8 cellular contexts compared by ENCODE assay signal in the genomic region with DNA sequence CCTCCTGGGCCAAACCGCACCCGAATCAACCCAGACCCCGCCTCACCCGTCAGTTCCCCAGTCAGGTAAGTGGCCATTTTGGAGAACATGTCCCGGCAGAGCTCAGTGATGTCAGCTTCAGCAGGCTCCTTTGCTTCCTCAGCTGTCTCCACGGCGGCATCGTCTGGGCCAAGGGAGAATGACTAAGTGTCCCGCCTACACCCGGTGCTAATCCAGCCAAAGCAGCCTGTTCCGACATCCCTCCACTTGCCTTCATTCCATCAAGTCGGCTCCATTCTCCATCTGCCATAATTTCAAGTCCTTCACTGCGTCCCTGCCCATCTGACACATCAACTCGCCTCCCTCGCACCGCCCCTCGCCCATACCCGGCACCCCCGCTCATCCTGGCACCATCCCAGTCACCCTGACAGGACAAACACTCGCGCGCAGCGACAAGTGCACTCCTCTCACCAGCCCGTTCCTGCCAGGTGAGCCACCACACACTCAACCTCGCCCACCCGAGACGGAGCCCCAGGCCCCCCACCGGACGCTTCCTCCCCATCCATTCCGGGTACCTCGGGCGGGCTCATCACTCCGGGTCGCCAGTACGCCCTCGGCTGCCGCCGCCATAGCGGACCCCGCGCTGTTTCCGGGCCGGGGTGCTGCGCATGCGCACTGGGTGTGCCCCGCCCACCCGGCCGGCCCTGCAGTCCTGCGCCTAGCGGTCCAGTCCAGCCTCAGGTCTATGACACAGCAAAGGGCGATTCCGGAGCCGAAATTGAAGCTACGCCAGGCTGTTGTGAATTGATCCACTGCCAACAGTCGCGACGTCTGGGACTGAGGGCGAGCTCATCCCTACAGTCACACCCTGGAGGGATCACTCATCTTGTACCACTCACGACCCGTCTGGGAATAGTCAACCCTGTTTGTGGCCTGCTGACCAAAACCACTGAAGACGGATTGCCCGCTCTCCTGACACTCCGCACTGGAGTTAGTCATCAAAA. TPM values are rescaled to one million over a fixed set of nuclear protein-coding genes. Genes with fewer than 3 reads are reported as not detected.
A peak's percentile ranks its signal among the peaks of the same experiment; 100 is the strongest.
DNase-seq lines count a peak whose midpoint lies in the region; TF ChIP-seq lines count a peak whose summit lies in the region.

BLOC1S2 (minus strand) TSS at position 630 of the 983 bp plus-strand sequence; CDS start at position 609, 21 bp downstream.

- H3K79me2 ChIP-seq in Loucy (ENCODE audit: insufficient read depth, low read length), result peaks cover 47% of the 10 kb centered on the region
- H3K79me2 ChIP-seq in neural progenitor cell (ENCODE audit: low read depth), result peaks cover 48% of the 10 kb centered on the region

- peak; percentile 91 for DNase-seq in ELR (ENCODE audit: low read depth)
- peak; percentile 74 for DNase-seq in H4 (ENCODE audit: low spot score)
- peak; percentile 85 to 91 for DNase-seq in SJCRH30
- peak; percentile 81 for DNase-seq in activated gamma-delta T cell treated with anti-CD3 and anti-CD28 coated beads, Interleukin-2, amount 50 U/mL, for 16 hours (ENCODE audit: low read depth)
- peak; percentile 87 to 95 for DNase-seq in foreskin fibroblast
- peak; percentile 90 for DNase-seq in neural progenitor cell (ENCODE audit: low spot score)

- H3K9ac ChIP-seq in Loucy (ENCODE audit: low read depth, low read length, poor library complexity, severe bottlenecking), result peak within 1 kb of the TSS; percentile 80
- H3K9ac ChIP-seq in neural progenitor cell, result peak within 1 kb of the TSS; percentile 39
- H3K9ac ChIP-seq in stomach smooth muscle (ENCODE audit: low read length in 2 of 2), result peak within 1 kb of the TSS; percentile 96 to 97

- H3K9me2 ChIP-seq in Loucy (replicated peaks; ENCODE audit: low read depth, low read length), result no peaks in the 10 kb centered on the region

- H3K4me1 Mint-ChIP-seq in neural progenitor cell, result peaks cover 16% of the 10 kb centered on the region

- H3K4me2 ChIP-seq in Loucy (ENCODE audit: low read depth, low read length, poor library complexity, severe bottlenecking), result peak within 1 kb of the TSS; percentile 99
- H3K4me2 ChIP-seq in neural progenitor cell, result peak within 1 kb of the TSS; percentile 73

- H4K20me1 ChIP-seq in Loucy (ENCODE audit: insufficient read depth, low read length, poor library complexity, severe bottlenecking) (peaks cover 19% of the 10 kb centered on the region), neural progenitor cell (ENCODE audit: low read depth) (no peaks in the 10 kb centered on the region)

- peaks cover 45% of the 10 kb centered on the region for H3K4me1 ChIP-seq in Loucy (ENCODE audit: insufficient read depth, low read length, poor library complexity, severe bottlenecking)
- 0 out of 2 replicates have a peak, but pooled peaks cover 6% of the 10 kb centered on the region for H3K4me1 ChIP-seq in SJCRH30
- peaks cover 5% of the 10 kb centered on the region for H3K4me1 ChIP-seq in neural progenitor cell
- H3K4me1 ChIP-seq in stomach smooth muscle (ENCODE audit: control insufficient read depth, insufficient read depth, low read length), result peaks cover 9% of the 10 kb centered on the region

- H3K9me3 Mint-ChIP-seq in neural progenitor cell, result no peaks in the 10 kb centered on the region

- TF ChIP-seq CTCF in Loucy (conservative IDR thresholded peaks at IDR 0.05; ENCODE audit: low read length) (no peak), foreskin fibroblast (IDR thresholded peaks at IDR 0.05; ENCODE audit: low read depth, low read length) (no peak), neural progenitor cell (IDR thresholded peaks at IDR 0.05) (peak; percentile 17)

- H3K4me3 ChIP-seq in Loucy (ENCODE audit: low read length, poor library complexity, severe bottlenecking) (peak within 1 kb of the TSS; percentile 75), SJCRH30 (peak within 1 kb of the TSS; percentile 87), foreskin fibroblast (ENCODE audit: low read depth in 1 of 2, low read length in 2 of 2) (peak within 1 kb of the TSS; percentile 94 to 98), neural progenitor cell (peak within 1 kb of the TSS; percentile 86), stomach smooth muscle (ENCODE audit: low read length in 2 of 2) (peak within 1 kb of the TSS; percentile 98)

- H3K27me3 ChIP-seq in Loucy (ENCODE audit: insufficient read depth, low read length, poor library complexity, severe bottlenecking) (no peaks in the 10 kb centered on the region), SJCRH30 (peaks cover 4% of the 10 kb centered on the region; the same call in 1 of the 2 replicates), neural progenitor cell (no peaks in the 10 kb centered on the region), stomach smooth muscle (ENCODE audit: control insufficient read depth in 1 of 2, insufficient read depth in 2 of 2, low read length in 2 of 2) (no peaks in the 10 kb centered on the region)

- H3K27ac Mint-ChIP-seq in neural progenitor cell, result peak within 1 kb of the TSS; percentile 92

- peaks cover 2% of the 10 kb centered on the region for H3K36me3 Mint-ChIP-seq in neural progenitor cell

- H3F3A ChIP-seq in Loucy (ENCODE audit: low read depth) (no peaks in the 10 kb centered on the region), neural progenitor cell (ENCODE audit: low read depth) (no peaks in the 10 kb centered on the region)

- peak within 1 kb of the TSS; percentile 91 for H2AFZ ChIP-seq in Loucy (ENCODE audit: low read length)
- H2AFZ ChIP-seq in neural progenitor cell (replicated peaks), result peak within 1 kb of the TSS; percentile 89

- H3K36me3 ChIP-seq in Loucy (ENCODE audit: insufficient read depth, low read length) (no peaks in the 10 kb centered on the region), SJCRH30 (peaks cover 12% of the 10 kb centered on the region), neural progenitor cell (no peaks in the 10 kb centered on the region), stomach smooth muscle (ENCODE audit: control insufficient read depth in 2 of 2, insufficient read depth in 2 of 2, low read length in 2 of 2) (peaks cover 0 to 4% of the 10 kb centered on the region in 2 donors)

- H3K4me3 Mint-ChIP-seq in neural progenitor cell, result peak within 1 kb of the TSS; percentile 100

- H3K27ac ChIP-seq in SJCRH30 (peak within 1 kb of the TSS; percentile 67), neural progenitor cell (peak within 1 kb of the TSS; percentile 8), stomach smooth muscle (ENCODE audit: low read length) (peak within 1 kb of the TSS; percentile 94)

- no peaks in the 10 kb centered on the region for H3K9me3 ChIP-seq in Loucy (ENCODE audit: insufficient read depth, low read depth, low read length)
- no peaks in the 10 kb centered on the region for H3K9me3 ChIP-seq in SJCRH30 (replicated peaks)
- H3K9me3 ChIP-seq in neural progenitor cell (ENCODE audit: low read depth), result no peaks in the 10 kb centered on the region
- no peaks in the 10 kb centered on the region for H3K9me3 ChIP-seq in stomach smooth muscle (ENCODE audit: control insufficient read depth in 2 of 2, low read length in 2 of 2)

- H3K27me3 Mint-ChIP-seq in neural progenitor cell (ENCODE audit: insufficient read depth, low read depth), result peaks cover 9% of the 10 kb centered on the region

RNA-seq across cellular contexts. Expression of gene BLOC1S2, which starts in this region (rescaled TPM):
- total RNA-seq in H4 (2014; rRNA removed; shearing (Covaris generic)), result 55.2 and 99.9 TPM in 2 replicates
- total RNA-seq in SJCRH30 (2014; rRNA removed; shearing (Covaris generic)), result 55.5 and 59.7 TPM in 2 replicates
- 58.3 and 87.1 TPM in 2 replicates for total RNA-seq in neural progenitor cell (ENCODE audit: low replicate concordance)

Comparison
In these comparisons a context has a peak if more than half of its experiments do, and no peak if none do; other contexts are left out.
1. Peak in every context shown above with its lines: DNase-seq, H3K4me3 ChIP-seq and H3K27ac ChIP-seq.
2. H3K9ac ChIP-seq: peak in every context shown above with its lines; median percentile 96 in stomach smooth muscle; 80 in Loucy; 39 in neural progenitor cell.
3. H3K27ac ChIP-seq: peak in every context shown above with its lines; median percentile 94 in stomach smooth muscle; 67 in SJCRH30; 8 in neural progenitor cell.